Comparison of ENCODE assay signal across 22 cellular contexts in the genomic region with DNA sequence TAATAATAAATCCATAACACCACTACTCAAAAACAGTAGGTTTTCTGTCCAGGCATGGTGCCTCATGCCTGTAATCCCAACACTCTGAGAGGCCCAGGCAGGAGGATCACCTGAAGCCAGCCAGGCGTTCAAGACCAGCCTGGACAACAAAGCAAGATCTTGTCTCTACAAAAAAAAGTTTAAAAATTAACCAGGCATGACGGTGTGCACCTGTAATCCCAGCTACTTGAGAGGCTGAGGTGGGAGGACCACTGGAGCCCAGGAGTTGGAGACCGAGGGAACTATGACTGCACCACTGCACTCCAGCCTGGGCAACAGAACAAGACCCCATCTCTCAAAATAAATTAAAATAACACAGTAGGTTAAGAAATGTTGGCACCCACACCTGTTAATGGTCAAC. TPM values are rescaled to one million over a fixed set of nuclear protein-coding genes. Genes with fewer than 3 reads are reported as not detected.
DNase-seq lines count a peak whose midpoint lies in the region; ATAC-seq and TF ChIP-seq lines count a peak whose summit lies in the region.
"Had no signal": no experiment of that assay in that cellular context is flagged by ENCODE, and none has a peak within 500 bp of the region (broad histone marks: within the 10 kb centered on the region; RNA-seq: fewer than 3 reads in every experiment).

No MANE protein-coding gene starts in this region.

- no peaks in the 10 kb centered on the region for H3K9me3 ChIP-seq in DOHH2 (ENCODE audit: control insufficient read depth, insufficient read depth, low read length)
- H3K9me3 ChIP-seq in OCI-LY7 (ENCODE audit: low read length): no peaks in the 10 kb centered on the region
- H3K9me3 ChIP-seq in psoas muscle: no peaks in the 10 kb centered on the region
- H3K9me3 ChIP-seq in mammary epithelial cell (replicated peaks; ENCODE audit: insufficient read depth, low read length): no peaks in the 10 kb centered on the region
- H3K9me3 ChIP-seq in testis: no peaks in the 10 kb centered on the region
- H3K9me3 ChIP-seq: BE2C had no signal

- TF ChIP-seq POLR2A in testis (IDR thresholded peaks at IDR 0.05): no peak

- H3K4me3 Mint-ChIP-seq in chondrocyte (ENCODE audit: unreplicated experiment): no peak overlapping the region
- H3K4me3 Mint-ChIP-seq: activated CD4-positive, alpha-beta memory T cell treated with anti-CD3 and anti-CD28 coated beads for 36 hours; endodermal cell; T-helper 2 cell treated with Interferon-gamma antibody and Interleukin-4, amounts not matched to agents 5 μg/mL and 100 μg/mL, for 36 hours had no signal

- POLR2A ChIA-PET in OCI-LY7 (lab: Charles Lee): interaction anchor here (0.6 to 1.9 kb wide), 4 partner anchors 10 to 67 kb away, joined by 3 to 8 read pairs (median 4); no protein-coding TSS in a partner anchor

- H4K20me1 ChIP-seq in DOHH2 (ENCODE audit: control insufficient read depth, insufficient read depth, low read depth, low read length): peaks cover 3% of the 10 kb centered on the region; the same call in 1 of the 2 replicates
- no peaks in the 10 kb centered on the region for H4K20me1 ChIP-seq in OCI-LY7 (ENCODE audit: insufficient read depth, low read length)
- H4K20me1 ChIP-seq in mammary epithelial cell (ENCODE audit: insufficient read depth, low read length): no peaks in the 10 kb centered on the region

- H3K9ac ChIP-seq in mammary epithelial cell (ENCODE audit: insufficient read depth, low read length): no peak overlapping the region

- no peaks in the 10 kb centered on the region for H3K36me3 Mint-ChIP-seq in chondrocyte (ENCODE audit: low read depth)
- H3K36me3 Mint-ChIP-seq: activated CD4-positive, alpha-beta memory T cell treated with anti-CD3 and anti-CD28 coated beads for 36 hours had no signal

- peaks cover 99% of the 10 kb centered on the region for H3K79me2 ChIP-seq in DOHH2 (ENCODE audit: control insufficient read depth, low read length)
- peaks cover 96% of the 10 kb centered on the region for H3K79me2 ChIP-seq in OCI-LY7 (ENCODE audit: insufficient read depth, low read depth, low read length)
- H3K79me2 ChIP-seq in mammary epithelial cell (ENCODE audit: insufficient read depth, low read length): peaks cover 95% of the 10 kb centered on the region

- no peak for ATAC-seq in psoas muscle

- H3K27me3 ChIP-seq in DOHH2 (ENCODE audit: control insufficient read depth, low read length) (no peaks in the 10 kb centered on the region), psoas muscle (ENCODE audit: insufficient read depth in 3 of 3, low read length in 2 of 3) (no peaks in the 10 kb centered on the region), mammary epithelial cell (ENCODE audit: insufficient read depth, low read length) (no peaks in the 10 kb centered on the region), testis (no peaks in the 10 kb centered on the region)
- H3K27me3 ChIP-seq: BE2C had no signal

- peak overlapping the region; percentile 81 for H3K4me2 ChIP-seq in DOHH2 (ENCODE audit: low read length)
- peak overlapping the region; percentile 26 for H3K4me2 ChIP-seq in OCI-LY7 (ENCODE audit: low read length)
- no peak overlapping the region for H3K4me2 ChIP-seq in mammary epithelial cell (ENCODE audit: insufficient read depth, low read depth, low read length)

- TF ChIP-seq CTCF in DOHH2 (IDR thresholded peaks at IDR 0.05; ENCODE audit: low read depth, low read length, poor library complexity, severe bottlenecking) (no peak), OCI-LY7 (conservative IDR thresholded peaks at IDR 0.05; ENCODE audit: low read length) (no peak), chondrocyte (IDR thresholded peaks at IDR 0.05) (no peak), psoas muscle (IDR thresholded peaks at IDR 0.05) (no peak), mammary epithelial cell (conservative IDR thresholded peaks at IDR 0.05 in 1 of 2, IDR thresholded peaks at IDR 0.05 in 1 of 2; ENCODE audit: extremely low read depth in 1 of 2, insufficient read depth in 1 of 2, low read depth in 1 of 2, low read length in 2 of 2) (no peak), testis (IDR thresholded peaks at IDR 0.05) (no peak)

- H3K36me3 ChIP-seq in DOHH2 (ENCODE audit: control insufficient read depth, low read length) (no peaks in the 10 kb centered on the region), OCI-LY7 (ENCODE audit: insufficient read depth, low read length) (0 out of 2 replicates have a peak, but pooled peaks cover 5% of the 10 kb centered on the region), psoas muscle (ENCODE audit: insufficient read depth in 1 of 2, low read depth in 1 of 2) (no peaks in the 10 kb centered on the region), mammary epithelial cell (ENCODE audit: insufficient read depth, low read length) (no peaks in the 10 kb centered on the region), testis (ENCODE audit: low read depth, missing control alignments) (no peaks in the 10 kb centered on the region)
- H3K36me3 ChIP-seq: BE2C, WERI-Rb-1 had no signal

- no peaks in the 10 kb centered on the region for H3K27me3 Mint-ChIP-seq in chondrocyte (ENCODE audit: low read depth)
- H3K27me3 Mint-ChIP-seq: activated CD4-positive, alpha-beta memory T cell treated with anti-CD3 and anti-CD28 coated beads for 36 hours had no signal

- DNase-seq in OCI-LY7 (ENCODE audit: low spot score) (peak; percentile 58), chondrocyte (ENCODE audit: low spot score) (no peak), psoas muscle (no peak), mammary epithelial cell (no peak), testis (no peak)
- no peak for DNase-seq in activated CD4-positive, CD25-positive, alpha-beta regulatory T cell (lab: John Stamatoyannopoulos, UW)
- DNase-seq: activated CD4-positive, alpha-beta memory T cell treated with anti-CD3 and anti-CD28 coated beads for 36 hours; activated gamma-delta T cell; amniotic stem cell; BE2C; endodermal cell; kidney; NCI-H1092 treated with DMSO at 0.1 percent for 48 hours; NCI-H1930; NCI-H226; stimulated activated CD4-positive, alpha-beta T cell treated with anti-CD3 and anti-CD28 coated beads, Interleukin-2, amount 100 ng/mL, for 48 hours; stimulated activated naive CD4-positive, alpha-beta T cell; WERI-Rb-1 had no signal

- H3K9me2 ChIP-seq in DOHH2 (replicated peaks; ENCODE audit: control insufficient read depth, low read length): no peaks in the 10 kb centered on the region
- H3K9me2 ChIP-seq in OCI-LY7 (ENCODE audit: insufficient read depth, low read length): no peaks in the 10 kb centered on the region

- H3K27ac ChIP-seq in DOHH2 (ENCODE audit: low read depth, low read length) (peak overlapping the region; percentile 71), OCI-LY7 (ENCODE audit: low read depth, low read length, poor library complexity, severe bottlenecking) (peak overlapping the region; percentile 64), psoas muscle (peak overlapping the region; percentile 54), mammary epithelial cell (ENCODE audit: insufficient read depth, low read depth, low read length) (no peak overlapping the region), testis (no peak overlapping the region)
- H3K27ac ChIP-seq: coronary artery, WERI-Rb-1 had no signal

- H3K4me3 ChIP-seq in DOHH2 (ENCODE audit: low read length) (peak overlapping the region; percentile 40), OCI-LY7 (ENCODE audit: low read depth, low read length, poor library complexity, severe bottlenecking) (no peak overlapping the region), psoas muscle (no peak overlapping the region), mammary epithelial cell (replicated peaks in 1 of 3; ENCODE audit: insufficient read depth in 1 of 3, low read depth in 2 of 3, low read length in 3 of 3) (no peak overlapping the region), testis (no peak overlapping the region)
- H3K4me3 ChIP-seq: coronary artery, lung had no signal

- in situ Hi-C loops in mammary epithelial cell (cut with MboI; ENCODE audit: low sequenced_read_pairs in 2 of 2): loop anchor here (5.0 kb wide), 1 partner anchor 101 kb away; no protein-coding TSS in a partner anchor

- 85 to 92% (median 86%) methylated on average over 3 of the region's 3 CpGs for WGBS in psoas muscle, 3 donors
- WGBS in mammary epithelial cell (ENCODE audit: low coverage, missing lambda C conversion rate): 87% methylated on average over 3 of the region's 3 CpGs
- WGBS in testis, 2 donors: 86 to 87% methylated on average over 3 of the region's 3 CpGs

- H3F3A ChIP-seq in DOHH2 (ENCODE audit: control insufficient read depth, insufficient read depth): peaks cover 10% of the 10 kb centered on the region

- peaks cover 59% of the 10 kb centered on the region for H3K4me1 ChIP-seq in DOHH2 (ENCODE audit: control insufficient read depth, low read length)
- H3K4me1 ChIP-seq in OCI-LY7 (ENCODE audit: insufficient read depth, low read length, poor library complexity, severe bottlenecking): peaks cover 45% of the 10 kb centered on the region
- peaks cover 17% of the 10 kb centered on the region for H3K4me1 ChIP-seq in psoas muscle
- no peaks in the 10 kb centered on the region for H3K4me1 ChIP-seq in mammary epithelial cell (ENCODE audit: insufficient read depth, low read length)
- no peaks in the 10 kb centered on the region for H3K4me1 ChIP-seq in testis
- H3K4me1 ChIP-seq: BE2C had no signal

- peak overlapping the region; percentile 63 for H3K27ac Mint-ChIP-seq in chondrocyte (ENCODE audit: unreplicated experiment)
- H3K27ac Mint-ChIP-seq: activated CD4-positive, alpha-beta memory T cell treated with anti-CD3 and anti-CD28 coated beads for 36 hours; endodermal cell; T-helper 2 cell treated with Interferon-gamma antibody and Interleukin-4, amounts not matched to agents 5 μg/mL and 100 μg/mL, for 36 hours had no signal

- no peak overlapping the region for H2AFZ ChIP-seq in OCI-LY7 (ENCODE audit: low read length)
- no peak overlapping the region for H2AFZ ChIP-seq in mammary epithelial cell (ENCODE audit: low read depth, low read length)

- no peaks in the 10 kb centered on the region for H3K9me3 Mint-ChIP-seq in chondrocyte (ENCODE audit: low read depth)
- H3K9me3 Mint-ChIP-seq: T-helper 2 cell treated with Interferon-gamma antibody and Interleukin-4, amounts not matched to agents 5 μg/mL and 100 μg/mL, for 36 hours had no signal

- BruUV-seq in OCI-LY7 (replicated peaks; lab: Mats Ljungman, UMichigan) (no TSS peak), mammary epithelial cell (replicated peaks; lab: Mats Ljungman, UMichigan) (no TSS peak)

- H3K4me1 Mint-ChIP-seq in chondrocyte (ENCODE audit: low read depth): peaks cover 24% of the 10 kb centered on the region

- CTCF ChIA-PET in OCI-LY7 (lab: Charles Lee; ENCODE audit: unreplicated experiment) (no interaction called here), mammary epithelial cell (lab: Charles Lee; ENCODE audit: low non-redundant PET) (no interaction called here)

- dilution Hi-C loops in mammary epithelial cell (cut with HindIII; ENCODE audit: low sequenced_read_pairs): no loop called here

- intact Hi-C loops in OCI-LY7 (cut with micrococcal nuclease; ENCODE audit: unreplicated experiment) (loop anchor here (1.0 to 5.0 kb wide), 4 partner anchors 46 to 376 kb away; partner anchors contain the start of genes HECTD1 and STRN3), psoas muscle (cut with DNase I) (loop anchor here (2.0 to 5.0 kb wide), 3 partner anchors 46 to 101 kb away; partner anchors contain the start of genes AP4S1 (in 1 of the 2) and STRN3 (in 1 of the 2)), mammary epithelial cell (cut with micrococcal nuclease) (loop anchor here (1.0 to 2.0 kb wide), 2 partner anchors 46 to 101 kb away; partner anchors contain the start of gene STRN3), testis (cut with DNase I; ENCODE audit: low total_unique reads) (no loop called here)

RNA-seq across cellular contexts. Expression of gene AP4S1, which starts 44.5 kb away (rescaled TPM):
- 8.3 and 10.4 TPM in 2 replicates for total RNA-seq in OCI-LY7 (2014; rRNA removed; shearing (Covaris generic))
- 7.6 and 7.9 TPM in 2 replicates for total RNA-seq in OCI-LY7 (2022)
- 4.4 to 8.5 TPM (median 5.3 TPM) in 3 replicates for total RNA-seq in chondrocyte
- 10 to 100 TPM in 1 of 4 donors, 1 to 10 TPM in 3; 4.2 to 13.9 (median 7.2) TPM for total RNA-seq in psoas muscle
- polyA plus RNA-seq in psoas muscle: 1 to 10 TPM; 4.2 to 9.8 (median 4.8) TPM
- 1 to 10 TPM; 3.2 to 5.3 TPM for total RNA-seq in mammary epithelial cell
- 3.9 TPM for polyA plus RNA-seq in mammary epithelial cell
- 5.5 TPM for polyA minus RNA-seq in mammary epithelial cell
- 10 to 100 TPM; 18.9 to 21.5 TPM for total RNA-seq in testis
- 41.8 TPM for polyA plus RNA-seq in testis (ENCODE audit: insufficient read depth, low read depth, low replicate concordance)

RNA-seq across cellular contexts. Expression of gene STRN3, which starts 45.2 kb away (rescaled TPM):
- total RNA-seq in OCI-LY7 (2014; rRNA removed; shearing (Covaris generic)): 24.2 and 25.2 TPM in 2 replicates
- total RNA-seq in OCI-LY7 (2022) (37.0 and 39.1 TPM in 2 replicates), chondrocyte (39.5 to 46.5 TPM (median 41.5 TPM) in 3 replicates), psoas muscle (100 to 1,000 TPM in 2 of 4 donors, 10 to 100 TPM in 2; 80.2 to 154 (median 95.4) TPM), mammary epithelial cell (10 to 100 TPM; 52.9 to 76.8 TPM), testis (10 to 100 TPM; 60.1 to 65.2 TPM)
- polyA plus RNA-seq in psoas muscle (10 to 100 TPM; 28.2 to 45.9 (median 31.5) TPM), mammary epithelial cell (15.1 TPM), testis (ENCODE audit: insufficient read depth, low read depth, low replicate concordance) (35.1 TPM)
- polyA minus RNA-seq in mammary epithelial cell: 47.3 TPM

Comparison
In these comparisons a context has a peak if more than half of its experiments do, and no peak if none do; other contexts are left out.
1. H3K27ac ChIP-seq: peak in DOHH2 (single experiment), OCI-LY7 (single experiment) and psoas muscle (single experiment); none in mammary epithelial cell (single experiment) and testis (0 of 2).